Comparison of ENCODE assay signal across 1 cellular context in genomic region chr6:134145786-134146185, GRCh38.
TF ChIP-seq lines count a peak whose summit lies in the region.

No MANE protein-coding gene starts in this region.

TF ChIP-seq in GM23338, 12 proteins besides CTCF, POLR2A, EP300 and RAD21 (continued from another document):
- TF ChIP-seq ZNF114 (CRISPR knock-in tag; IDR thresholded peaks at IDR 0.05): no peak
